In the genomic region with DNA sequence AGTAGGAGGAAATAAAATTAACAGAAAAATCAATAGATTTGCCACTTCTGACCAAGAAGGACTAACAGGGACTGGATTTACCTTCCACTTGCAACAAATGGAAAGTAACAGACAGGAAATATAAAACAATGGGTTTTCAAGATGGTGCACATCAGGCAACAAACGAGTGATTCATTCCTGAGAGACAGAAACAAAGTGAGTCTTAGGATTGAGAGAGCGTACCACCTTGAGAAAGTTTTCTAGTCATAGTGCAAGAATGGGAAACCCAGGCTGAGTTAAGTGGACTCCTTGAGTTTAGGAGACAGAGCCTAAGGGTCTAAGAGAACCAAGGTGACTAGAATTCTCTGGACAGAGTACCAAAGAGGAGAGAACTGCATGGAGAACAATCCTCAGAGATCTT, we compare ENCODE assay signal across 29 cellular contexts.
"Had no signal": no experiment of that assay in that cellular context is flagged by ENCODE, and none has a peak within 500 bp of the region (broad histone marks: within the 10 kb centered on the region; RNA-seq: fewer than 3 reads in every experiment).

No MANE protein-coding gene starts in this region.

- H3K9me3 ChIP-seq: gastroesophageal sphincter, lower lobe of right lung, prostate gland, sigmoid colon, testis, tibial artery had no signal

- H3K4me3 ChIP-seq: dorsolateral prefrontal cortex, gastroesophageal sphincter, lower lobe of right lung, neural progenitor cell, prostate gland, sigmoid colon, testis, tibial artery had no signal

- H3K27ac ChIP-seq: dorsolateral prefrontal cortex, epithelial cell of prostate, foreskin keratinocyte, lower lobe of right lung, neural progenitor cell, parathyroid adenoma, prostate gland, testis, tibial artery had no signal

- H3K79me2 ChIP-seq: parathyroid adenoma had no signal

- H3K4me1 ChIP-seq: neural progenitor cell, prostate gland had no signal

- DNase-seq: cerebellar nuclear complex; cortex of kidney; dorsolateral prefrontal cortex; effector CD4-positive, alpha-beta T cell; foreskin keratinocyte; glutamatergic neuron; hypothalamus; left ventricle myocardium superior; lower lobe of right lung; naive thymus-derived CD4-positive, alpha-beta T cell; right cardiac atrium; sigmoid colon; stimulated activated CD4-positive, alpha-beta T cell treated with anti-CD3 and anti-CD28 coated beads, Interleukin-2, amount 100 ng/mL, for 24 hours; stimulated activated CD4-positive, alpha-beta T cell treated with anti-CD3 and anti-CD28 coated beads, Interleukin-4, amount 100 ng/mL, for 24 hours; stimulated activated naive CD8-positive, alpha-beta T cell treated with anti-CD3 and anti-CD28 coated beads, Interleukin-15, Interleukin-2, amounts not matched to agents 100 U/mL and 50 U/mL, for 24 hours; substantia nigra; testis; tibial artery had no signal

- H2AFZ ChIP-seq: neural progenitor cell, parathyroid adenoma had no signal

- H3K4me3 Mint-ChIP-seq: memory B cell; mesothelial cell of epicardium; naive thymus-derived CD4-positive, alpha-beta T cell; nephron; neural progenitor cell; stimulated activated effector memory CD8-positive, alpha-beta T cell treated with anti-CD3 and anti-CD28 coated beads, Interleukin-12 subunit alpha, Interleukin-12 subunit beta, amount 100 ng/mL, for 72 hours; type B pancreatic cell had no signal

- H3K9me3 Mint-ChIP-seq: stimulated activated effector memory CD8-positive, alpha-beta T cell treated with anti-CD3 and anti-CD28 coated beads, Interleukin-12 subunit alpha, Interleukin-12 subunit beta, amount 100 ng/mL, for 72 hours; type B pancreatic cell had no signal

- H3K36me3 ChIP-seq: lower lobe of right lung, neural progenitor cell, prostate gland had no signal

- H3K27me3 ChIP-seq: dorsolateral prefrontal cortex, foreskin keratinocyte, gastroesophageal sphincter, neural progenitor cell, sigmoid colon, testis, tibial artery had no signal

- H3K36me3 Mint-ChIP-seq: memory B cell; stimulated activated effector memory CD8-positive, alpha-beta T cell treated with anti-CD3 and anti-CD28 coated beads, Interleukin-12 subunit alpha, Interleukin-12 subunit beta, amount 100 ng/mL, for 72 hours had no signal

- H3K4me1 Mint-ChIP-seq: memory B cell; stimulated activated effector memory CD8-positive, alpha-beta T cell treated with anti-CD3 and anti-CD28 coated beads, Interleukin-12 subunit alpha, Interleukin-12 subunit beta, amount 100 ng/mL, for 72 hours had no signal

- H3K4me2 ChIP-seq: neural progenitor cell had no signal

- H3K27me3 Mint-ChIP-seq: type B pancreatic cell had no signal

- H3K9ac ChIP-seq: neural progenitor cell, parathyroid adenoma had no signal

- ATAC-seq: esophagus mucosa; foreskin keratinocyte; gastroesophageal sphincter; left ventricle myocardium superior; lower lobe of right lung; naive thymus-derived CD4-positive, alpha-beta T cell; right cardiac atrium; stimulated activated effector memory CD8-positive, alpha-beta T cell treated with anti-CD3 and anti-CD28 coated beads, Interleukin-12 subunit alpha, Interleukin-12 subunit beta, amount 100 ng/mL, for 72 hours; stimulated activated naive CD8-positive, alpha-beta T cell treated with anti-CD3 and anti-CD28 coated beads, Interleukin-15, Interleukin-2, amounts not matched to agents 100 U/mL and 50 U/mL, for 24 hours had no signal

- H3K27ac Mint-ChIP-seq: memory B cell; mesothelial cell of epicardium; naive thymus-derived CD4-positive, alpha-beta T cell; nephron; neural progenitor cell; stimulated activated effector memory CD8-positive, alpha-beta T cell treated with anti-CD3 and anti-CD28 coated beads, Interleukin-12 subunit alpha, Interleukin-12 subunit beta, amount 100 ng/mL, for 72 hours; type B pancreatic cell had no signal
